ENCODE assay signal across 17 cellular contexts in the genomic region with DNA sequence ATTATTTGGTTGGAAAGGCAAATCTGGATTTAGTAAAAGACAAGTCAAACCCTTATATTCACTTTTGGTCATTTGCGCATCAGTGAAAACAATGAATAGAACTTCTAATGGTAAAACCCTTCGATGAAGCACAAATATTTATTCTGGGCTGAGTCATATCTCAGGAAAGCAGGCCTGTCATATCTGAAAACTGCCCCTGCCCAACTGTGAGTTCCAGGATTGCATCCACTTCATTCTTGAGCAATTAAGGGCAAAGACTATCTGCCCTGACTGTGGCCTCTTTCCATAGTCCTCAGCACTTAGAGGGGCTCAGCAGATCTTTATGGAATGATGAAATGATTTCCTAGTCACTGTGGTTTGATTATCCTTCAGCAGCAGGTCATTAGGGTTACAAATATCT.
"Had no signal": no experiment of that assay in that cellular context is flagged by ENCODE, and none has a peak within 500 bp of the region (broad histone marks: within the 10 kb centered on the region; RNA-seq: fewer than 3 reads in every experiment).

No MANE protein-coding gene starts in this region.

- H3K36me3 ChIP-seq: left ventricle myocardium inferior, pancreas, tibial nerve, vagina had no signal

- ATAC-seq: activated CD4-positive, CD25-positive, alpha-beta regulatory T cell treated with anti-CD3 and anti-CD28 coated beads, Interleukin-2, amount 50 U/mL, for 24 hours; effector memory CD8-positive, alpha-beta T cell; mucosa of descending colon; naive thymus-derived CD4-positive, alpha-beta T cell; pancreas had no signal

- H3K27me3 ChIP-seq: pancreas, tibial nerve, vagina had no signal

- H3K27ac ChIP-seq: left ventricle myocardium inferior, pancreas, tibial nerve, vagina had no signal

- H3K4me1 ChIP-seq: left ventricle myocardium inferior, pancreas, tibial nerve, vagina had no signal

- H3K9me3 ChIP-seq: mucosa of descending colon, pancreas, vagina had no signal

- DNase-seq: activated CD4-positive, alpha-beta T cell treated with anti-CD3 and anti-CD28 coated beads, Interleukin-2, amount 50 U/mL, for 1 hour; activated CD8-positive, alpha-beta memory T cell treated with anti-CD3 and anti-CD28 coated beads for 24 hours; activated gamma-delta T cell treated with Interleukin-2 at 50 U/mL for 16 hours; activated naive CD8-positive, alpha-beta T cell treated with anti-CD3 and anti-CD28 coated beads for 36 hours; dermis blood vessel endothelial cell; effector memory CD8-positive, alpha-beta T cell; islet precursor cell; left ventricle myocardium inferior; mucosa of descending colon; naive thymus-derived CD4-positive, alpha-beta T cell; pancreas; stimulated activated CD4-positive, alpha-beta T cell treated with anti-CD3 and anti-CD28 coated beads, Interleukin-4, amount 100 ng/mL, for 1 hour; stimulated activated naive CD4-positive, alpha-beta T cell; T-helper 9 cell had no signal

- H3K4me3 ChIP-seq: left ventricle myocardium inferior, mucosa of descending colon, pancreas, tibial nerve, vagina had no signal
